ENCODE assay signal across 9 cellular contexts in the genomic region with DNA sequence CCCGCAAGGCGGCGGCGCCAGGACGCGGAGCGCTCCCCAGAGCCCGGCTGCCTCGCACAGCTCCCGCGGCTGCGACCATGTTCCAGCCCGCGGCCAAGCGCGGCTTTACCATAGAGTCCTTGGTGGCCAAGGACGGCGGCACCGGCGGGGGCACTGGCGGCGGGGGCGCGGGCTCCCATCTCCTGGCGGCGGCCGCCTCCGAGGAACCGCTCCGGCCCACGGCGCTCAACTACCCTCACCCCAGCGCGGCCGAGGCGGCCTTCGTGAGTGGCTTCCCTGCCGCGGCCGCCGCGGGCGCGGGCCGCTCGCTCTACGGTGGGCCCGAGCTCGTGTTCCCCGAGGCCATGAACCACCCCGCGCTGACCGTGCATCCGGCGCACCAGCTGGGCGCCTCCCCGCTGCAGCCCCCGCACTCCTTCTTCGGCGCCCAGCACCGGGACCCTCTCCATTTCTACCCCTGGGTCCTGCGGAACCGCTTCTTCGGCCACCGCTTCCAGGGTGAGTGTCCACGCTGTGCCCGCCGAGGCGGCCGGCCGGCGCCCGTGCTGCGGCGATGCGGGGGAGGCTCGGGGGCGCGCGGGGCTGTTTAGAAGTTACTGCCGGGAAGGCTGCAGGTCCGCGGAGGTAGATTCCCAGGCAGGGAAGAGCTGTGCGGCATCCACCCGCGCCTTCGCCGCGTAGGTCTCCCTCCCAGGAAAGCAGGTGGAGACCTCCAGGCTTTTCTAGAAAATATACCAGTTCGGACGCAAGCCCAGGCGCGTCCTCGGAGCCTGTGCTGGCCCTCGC. TPM values are rescaled to one million over a fixed set of nuclear protein-coding genes. Genes with fewer than 3 reads are reported as not detected.
A peak's percentile ranks its signal among the peaks of the same experiment; 100 is the strongest.
DNase-seq lines count a peak whose midpoint lies in the region; ATAC-seq, FAIRE-seq and TF ChIP-seq lines count a peak whose summit lies in the region.
"Had no signal": no experiment of that assay in that cellular context is flagged by ENCODE, and none has a peak within 500 bp of the region (broad histone marks: within the 10 kb centered on the region; RNA-seq: fewer than 3 reads in every experiment).

No MANE protein-coding gene starts in this region.

- peak in 2 of 3 experiments; percentile 85 to 89 for DNase-seq in NCI-H1417 (lab: John Stamatoyannopoulos, UW)
- DNase-seq in NCI-H1417 treated with DMSO at 0.1 percent for 48 hours (lab: John Stamatoyannopoulos, UW) = no peak
- no peak for DNase-seq in bronchial epithelial cell (ENCODE audit: low read depth)
- no peak for DNase-seq in neuronal stem cell (ENCODE audit: low spot score)
- DNase-seq in BE2C = no peak
- no peak for DNase-seq in NCI-H82 treated with DMSO at 0.1 percent for 48 hours (lab: John Stamatoyannopoulos, UW; ENCODE audit: unreplicated experiment)

- H2BK15ac ChIP-seq in neuronal stem cell (ENCODE audit: low read length) = peak overlapping the region; percentile 61

- H3K4me2 ChIP-seq in neuronal stem cell (ENCODE audit: insufficient read depth, low read length, poor library complexity, severe bottlenecking) = peak overlapping the region; percentile 85

- H3K18ac ChIP-seq in neuronal stem cell (ENCODE audit: low read length) = peak overlapping the region; percentile 74

- no peak overlapping the region for H4K91ac ChIP-seq in neuronal stem cell (ENCODE audit: low read depth, low read length, poor library complexity)

- no peak overlapping the region for H3K4ac ChIP-seq in neuronal stem cell (ENCODE audit: low read length)

- peak overlapping the region; percentile 51 for H2AK5ac ChIP-seq in neuronal stem cell (ENCODE audit: low read depth, low read length)

- peak overlapping the region; percentile 53 for H3K4me3 ChIP-seq in HUES6 (ENCODE audit: low read depth, low read length)
- peak overlapping the region; percentile 8 for H3K4me3 ChIP-seq in bronchial epithelial cell (ENCODE audit: low read depth, low read length)
- H3K4me3 ChIP-seq in neuronal stem cell (ENCODE audit: low read length in 2 of 2) = peak overlapping the region in 1 of 2 donors; percentile 76
- H3K4me3 ChIP-seq in BE2C (ENCODE audit: low read depth, low read length) = no peak overlapping the region
- H3K4me3 ChIP-seq: SJSA1 had no signal

- no peaks in the 10 kb centered on the region for H3K9me3 ChIP-seq in HUES6 (ENCODE audit: control insufficient read depth, insufficient read depth, low read depth, low read length)
- peaks cover 2 to 5% of the 10 kb centered on the region in 2 donors for H3K9me3 ChIP-seq in neuronal stem cell (replicated peaks in 1 of 2; ENCODE audit: control insufficient read depth in 2 of 2, insufficient read depth in 1 of 2, low read depth in 1 of 2, low read length in 2 of 2)
- H3K9me3 ChIP-seq in BE2C = no peaks in the 10 kb centered on the region

- ATAC-seq in GM21447 (IDR thresholded peaks at IDR 0.05; ENCODE audit: unreplicated experiment) = no peak

- peak overlapping the region; percentile 23 for H2BK120ac ChIP-seq in neuronal stem cell (ENCODE audit: low read depth, low read length)

- peak overlapping the region; percentile 42 for H2BK12ac ChIP-seq in neuronal stem cell (ENCODE audit: low read length)

- H3K27me3 ChIP-seq in HUES6 (ENCODE audit: control insufficient read depth, insufficient read depth, low read length) (peaks cover 99% of the 10 kb centered on the region), bronchial epithelial cell (ENCODE audit: control insufficient read depth, insufficient read depth, low read length) (peaks cover 81% of the 10 kb centered on the region), neuronal stem cell (ENCODE audit: control insufficient read depth in 3 of 3, insufficient read depth in 3 of 3, low read depth in 1 of 3, low read length in 3 of 3) (peaks cover 17 to 98% (median 90%) of the 10 kb centered on the region in 3 experiments), BE2C (peaks cover 100% of the 10 kb centered on the region)

- FAIRE-seq in bronchial epithelial cell (lab: Jason Lieb, UNC) = no peak

- H2AFZ ChIP-seq in neuronal stem cell (ENCODE audit: low read length) = peak overlapping the region; percentile 87

- no CpG with 5 or more reads among the region's 95 CpGs for WGBS in neuronal stem cell (ENCODE audit: extremely low coverage in 2 of 2, insufficient read length in 2 of 2, insufficient replicate concordance in 1 of 2), 2 donors

- H3K27ac ChIP-seq in HUES6 (ENCODE audit: low read depth, low read length) (no peak overlapping the region), neuronal stem cell (replicated peaks; ENCODE audit: low read length) (no peak overlapping the region)
- H3K27ac ChIP-seq: SJSA1 had no signal

- peaks cover 27% of the 10 kb centered on the region for H3K4me1 ChIP-seq in HUES6 (ENCODE audit: control insufficient read depth, insufficient read depth, low read length)
- H3K4me1 ChIP-seq in neuronal stem cell (ENCODE audit: control insufficient read depth in 2 of 2, insufficient read depth in 1 of 2, low read depth in 1 of 2, low read length in 2 of 2) = peaks cover 8 to 28% of the 10 kb centered on the region in 2 donors
- no peaks in the 10 kb centered on the region for H3K4me1 ChIP-seq in BE2C

- peak overlapping the region; percentile 59 for H3K23ac ChIP-seq in neuronal stem cell (ENCODE audit: low read depth, low read length, poor library complexity)

- H2BK5ac ChIP-seq in neuronal stem cell (ENCODE audit: low read length) = peak overlapping the region; percentile 40

- no peak overlapping the region for H4K8ac ChIP-seq in neuronal stem cell (ENCODE audit: low read depth, low read length)

- H3K14ac ChIP-seq in neuronal stem cell (ENCODE audit: low read length) = no peak overlapping the region

- H3K9ac ChIP-seq in HUES6 (ENCODE audit: low read length) (no peak overlapping the region), neuronal stem cell (ENCODE audit: low read depth, low read length, poor library complexity) (peak overlapping the region; percentile 82)

- H3K36me3 ChIP-seq in HUES6 (ENCODE audit: control insufficient read depth, insufficient read depth, low read length) (no peaks in the 10 kb centered on the region), bronchial epithelial cell (ENCODE audit: control insufficient read depth, insufficient read depth, low read length) (no peaks in the 10 kb centered on the region), neuronal stem cell (replicated peaks in 1 of 2; ENCODE audit: control insufficient read depth in 2 of 2, insufficient read depth in 2 of 2, low read length in 2 of 2) (peaks cover 0 to 2% of the 10 kb centered on the region in 2 donors), BE2C (no peaks in the 10 kb centered on the region)
- H3K36me3 ChIP-seq: SJSA1 had no signal

- H3K79me1 ChIP-seq in neuronal stem cell (ENCODE audit: low read depth, low read length) = peaks cover 3% of the 10 kb centered on the region

- TF ChIP-seq CTCF in bronchial epithelial cell (IDR thresholded peaks at IDR 0.05; ENCODE audit: insufficient read depth, low read length, severe bottlenecking) (no peak), BE2C (IDR thresholded peaks at IDR 0.05; ENCODE audit: low read depth, low read length) (no peak)

RNA-seq across cellular contexts. Expression of a gene that starts 0.7 kb away (rescaled TPM):
- 0.26 TPM in 1 of 2 replicates, not detected in the other for total RNA-seq in bronchial epithelial cell
- 29.5 TPM for polyA plus RNA-seq in neuronal stem cell (2013, experiment 1 of 2)
- 28.8 TPM for polyA plus RNA-seq in neuronal stem cell (2013, experiment 2 of 2)
- polyA plus RNA-seq in BE2C (2012; ENCODE audit: insufficient read depth, insufficient read length, low read depth) = not detected
- total RNA-seq: SJSA1 had no signal

RNA-seq across cellular contexts. Expression of a gene that starts 30.9 kb away (rescaled TPM):
- 12.2 and 14.0 TPM in 2 replicates for total RNA-seq in bronchial epithelial cell
- 3.7 TPM for polyA plus RNA-seq in neuronal stem cell (2013, experiment 1 of 2)
- polyA plus RNA-seq in neuronal stem cell (2013, experiment 2 of 2) = 4.0 TPM
- 4.8 TPM for polyA plus RNA-seq in BE2C (2012; ENCODE audit: insufficient read depth, insufficient read length, low read depth)

Comparison
In these comparisons a context has a peak if more than half of its experiments do, and no peak if none do; other contexts are left out.
1. DNase-seq: peak in NCI-H1417 (2 of 3); none in NCI-H1417 treated with DMSO at 0.1 percent for 48 hours (single experiment), bronchial epithelial cell (single experiment), neuronal stem cell (single experiment), BE2C (single experiment) and NCI-H82 treated with DMSO at 0.1 percent for 48 hours (single experiment).